30 cellular contexts compared by ENCODE assay signal in genomic region chr17:32475258-32475657, GRCh38.
"Had no signal": no experiment of that assay in that cellular context is flagged by ENCODE, and none has a peak within 500 bp of the region (broad histone marks: within the 10 kb centered on the region; RNA-seq: fewer than 3 reads in every experiment).

No MANE protein-coding gene starts in this region.

- DNase-seq: activated B cell treated with CpG ODN at 0.5 μM for 24 hours; activated CD4-positive, alpha-beta T cell treated with anti-CD3 and anti-CD28 coated beads for 48 hours; activated CD4-positive, alpha-beta T cell treated with anti-CD3 and anti-CD28 coated beads, Interleukin-2, amount 50 U/mL, for 1 hour; activated CD4-positive, alpha-beta T cell treated with anti-CD3 and anti-CD28 coated beads, Interleukin-2, amount 50 U/mL, for 48 hours; activated CD8-positive, alpha-beta memory T cell treated with anti-CD3 and anti-CD28 coated beads, Interleukin-2, amount 50 U/mL, for 48 hours; activated effector memory CD4-positive, alpha-beta T cell treated with anti-CD3 and anti-CD28 coated beads, Interleukin-2, amount 50 U/mL, for 16 hours; activated naive CD4-positive, alpha-beta T cell treated with anti-CD3 and anti-CD28 coated beads for 36 hours; activated T-cell treated with anti-CD3 and anti-CD28 coated beads for 4 hours; activated T-cell treated with anti-CD3 and anti-CD28 coated beads, Interleukin-2, amount 50 U/mL, for 48 hours; amniotic stem cell; anterior cingulate cortex; brain microvascular endothelial cell; cortex of kidney; dermis blood vessel endothelial cell; effector CD4-positive, alpha-beta T cell; effector memory CD8-positive, alpha-beta T cell; esophagus squamous epithelium; foreskin melanocyte; SW 1271; T-cell; T1000; WERI-Rb-1 had no signal

- H3K27ac Mint-ChIP-seq: activated B cell treated with CpG ODN at 0.5 μM for 24 hours; activated naive CD4-positive, alpha-beta T cell treated with anti-CD3 and anti-CD28 coated beads for 36 hours; activated naive CD8-positive, alpha-beta T cell; activated T-helper 1 cell treated with anti-CD3 and anti-CD28 coated beads, Interleukin-12 subunit alpha, Interleukin-12 subunit beta, Interleukin-2, Interleukin-4 antibody, amounts not matched to agents 30 ng/mL and 10 ng/mL and 1 ng/mL, durations not matched to agents 14 hours and 24 hours and 36 hours; activated T-helper 2 cell treated with anti-CD3 and anti-CD28 coated beads, Interferon-gamma antibody, Interleukin-2, Interleukin-4, amounts not matched to agents 10 μg/mL and 5 μg/mL and 100 μg/mL, durations not matched to agents 14 hours and 24 hours and 36 hours; T-helper 1 cell treated with Interleukin-12 subunit alpha and Interleukin-12 subunit beta and Interleukin-4 antibody, amounts not matched to agents 30 μg/mL and 1 μg/mL, for 36 hours; T-helper 2 cell treated with Interferon-gamma antibody and Interleukin-4, amounts not matched to agents 5 μg/mL and 100 μg/mL, for 36 hours had no signal

- H3K27me3 Mint-ChIP-seq: activated B cell treated with CpG ODN at 0.5 μM for 24 hours; activated naive CD8-positive, alpha-beta T cell; central memory CD8-positive, alpha-beta T cell; effector memory CD8-positive, alpha-beta T cell; T-cell had no signal

- ATAC-seq: effector memory CD8-positive, alpha-beta T cell; gastroesophageal sphincter had no signal

- H3K4me1 Mint-ChIP-seq: activated B cell treated with CpG ODN at 0.5 μM for 24 hours; central memory CD8-positive, alpha-beta T cell had no signal

- H3K9me3 ChIP-seq: esophagus squamous epithelium, gastroesophageal sphincter had no signal

- H3K27me3 ChIP-seq: brain microvascular endothelial cell, esophagus squamous epithelium, gastroesophageal sphincter had no signal

- H3K27ac ChIP-seq: brain microvascular endothelial cell, epithelial cell of prostate, esophagus squamous epithelium, gastroesophageal sphincter, WERI-Rb-1 had no signal

- H3K9me3 Mint-ChIP-seq: activated B cell treated with CpG ODN at 0.5 μM for 24 hours; activated naive CD4-positive, alpha-beta T cell treated with anti-CD3 and anti-CD28 coated beads for 36 hours; activated T-helper 1 cell treated with anti-CD3 and anti-CD28 coated beads, Interleukin-12 subunit alpha, Interleukin-12 subunit beta, Interleukin-2, Interleukin-4 antibody, amounts not matched to agents 30 ng/mL and 10 ng/mL and 1 ng/mL, durations not matched to agents 14 hours and 24 hours and 36 hours; activated T-helper 2 cell treated with anti-CD3 and anti-CD28 coated beads, Interferon-gamma antibody, Interleukin-2, Interleukin-4, amounts not matched to agents 10 μg/mL and 5 μg/mL and 100 μg/mL, durations not matched to agents 14 hours and 24 hours and 36 hours; central memory CD8-positive, alpha-beta T cell; effector memory CD8-positive, alpha-beta T cell; T-cell; T-helper 1 cell treated with Interleukin-12 subunit alpha and Interleukin-12 subunit beta and Interleukin-4 antibody, amounts not matched to agents 30 μg/mL and 1 μg/mL, for 36 hours; T-helper 2 cell treated with Interferon-gamma antibody and Interleukin-4, amounts not matched to agents 5 μg/mL and 100 μg/mL, for 36 hours had no signal

- H3K4me3 Mint-ChIP-seq: activated B cell treated with CpG ODN at 0.5 μM for 24 hours; activated naive CD4-positive, alpha-beta T cell treated with anti-CD3 and anti-CD28 coated beads for 36 hours; activated naive CD8-positive, alpha-beta T cell; activated T-helper 1 cell treated with anti-CD3 and anti-CD28 coated beads, Interleukin-12 subunit alpha, Interleukin-12 subunit beta, Interleukin-2, Interleukin-4 antibody, amounts not matched to agents 30 ng/mL and 10 ng/mL and 1 ng/mL, durations not matched to agents 14 hours and 24 hours and 36 hours; central memory CD8-positive, alpha-beta T cell; effector memory CD8-positive, alpha-beta T cell; T-cell; T-helper 1 cell treated with Interleukin-12 subunit alpha and Interleukin-12 subunit beta and Interleukin-4 antibody, amounts not matched to agents 30 μg/mL and 1 μg/mL, for 36 hours; T-helper 2 cell treated with Interferon-gamma antibody and Interleukin-4, amounts not matched to agents 5 μg/mL and 100 μg/mL, for 36 hours had no signal
